In genomic region chr21:39175154-39175553, GRCh38 we compare ENCODE assay signal across 9 cellular contexts. TPM values are rescaled to one million over a fixed set of nuclear protein-coding genes. Genes with fewer than 3 reads are reported as not detected.
DNase-seq lines count a peak whose midpoint lies in the region; ATAC-seq and TF ChIP-seq lines count a peak whose summit lies in the region.
"Had no signal": no experiment of that assay in that cellular context is flagged by ENCODE, and none has a peak within 500 bp of the region (broad histone marks: within the 10 kb centered on the region; RNA-seq: fewer than 3 reads in every experiment).

No MANE protein-coding gene starts in this region.

- no peak for ATAC-seq in effector memory CD8-positive, alpha-beta T cell (replicated peaks)
- no peak for ATAC-seq in GM21576 (IDR thresholded peaks at IDR 0.05; ENCODE audit: unreplicated experiment)
- ATAC-seq: activated T-cell treated with anti-CD3 and anti-CD28 coated beads, Interleukin-2, amount 50 U/mL, for 4 hours had no signal

- no peaks in the 10 kb centered on the region for H3K27me3 ChIP-seq in SK-N-SH (ENCODE audit: insufficient read depth)

- H3K36me3 Mint-ChIP-seq in effector memory CD8-positive, alpha-beta T cell (ENCODE audit: insufficient read depth): peaks cover 17% of the 10 kb centered on the region

- peaks cover 11% of the 10 kb centered on the region for H3K79me2 ChIP-seq in SK-N-SH (ENCODE audit: insufficient read depth)

- no peak overlapping the region for H3K27ac ChIP-seq in 22Rv1
- H3K27ac ChIP-seq in SK-N-SH (ENCODE audit: low read depth in 2 of 2, low read length in 1 of 2): no peak overlapping the region

- H3K4me1 ChIP-seq in SK-N-SH (ENCODE audit: control insufficient read depth in 1 of 2, insufficient read depth in 2 of 2, low read depth in 1 of 2, low read length in 1 of 2): no peaks in the 10 kb centered on the region; a peak in 1 of 4 replicates

- no peak overlapping the region for H2AFZ ChIP-seq in SK-N-SH (ENCODE audit: low read depth)

- no peak overlapping the region for H3K4me2 ChIP-seq in SK-N-SH

- WGBS in SK-N-SH (ENCODE audit: low lambda C conversion rate): 73% methylated on average over 4 of the region's 4 CpGs

- peaks cover 53 to 64% of the 10 kb centered on the region in 2 experiments for H3K36me3 ChIP-seq in SK-N-SH (replicated peaks in 1 of 2; ENCODE audit: control insufficient read depth in 1 of 2, insufficient read depth in 2 of 2, low read length in 1 of 2)

- POLR2A ChIA-PET in SK-N-SH (lab: Yijun Ruan, JAX): no interaction called here

- H3K27ac Mint-ChIP-seq in effector memory CD8-positive, alpha-beta T cell: no peak overlapping the region

- no peaks in the 10 kb centered on the region for H3K9me3 ChIP-seq in SK-N-SH

- no peak for TF ChIP-seq EP300 in SK-N-SH (IDR thresholded peaks at IDR 0.05; ENCODE audit: borderline replicate concordance in 1 of 2, low read depth in 1 of 2, low read length in 1 of 2)

- H3F3A ChIP-seq in SK-N-SH (replicated peaks; ENCODE audit: insufficient read depth): peaks cover 12% of the 10 kb centered on the region

- H3K9ac ChIP-seq in SK-N-SH: no peak overlapping the region

- H3K4me1 Mint-ChIP-seq in effector memory CD8-positive, alpha-beta T cell (ENCODE audit: low read depth in 2 of 2): peaks cover 2 to 3% of the 10 kb centered on the region in 2 donors

- TF ChIP-seq RAD21 in SK-N-SH (IDR thresholded peaks at IDR 0.05; ENCODE audit: low read length): peak; percentile 48; the same call in 1 of the 2 replicates

- H4K20me1 ChIP-seq in SK-N-SH (ENCODE audit: insufficient read depth): no peaks in the 10 kb centered on the region; the same call in 1 of the 2 replicates

- H3K9me3 Mint-ChIP-seq in effector memory CD8-positive, alpha-beta T cell: no peaks in the 10 kb centered on the region
- H3K9me3 Mint-ChIP-seq: activated T-cell treated with anti-CD3 and anti-CD28 coated beads, Interleukin-2, amount 50 U/mL, for 4 hours had no signal

- H3K27me3 Mint-ChIP-seq in effector memory CD8-positive, alpha-beta T cell: no peaks in the 10 kb centered on the region

- no peak overlapping the region for H3K4me3 Mint-ChIP-seq in effector memory CD8-positive, alpha-beta T cell
- H3K4me3 Mint-ChIP-seq: activated T-cell treated with anti-CD3 and anti-CD28 coated beads, Interleukin-2, amount 50 U/mL, for 4 hours had no signal

- CTCF ChIA-PET in SK-N-SH (lab: Yijun Ruan, JAX): interaction anchor here (0.6 to 4.1 kb wide), 4 partner anchors 14 to 871 kb away, joined by 3 to 16 read pairs (median 3); no protein-coding TSS in a partner anchor

- peak; percentile 55 for TF ChIP-seq CTCF in 22Rv1 (IDR thresholded peaks at IDR 0.05)
- TF ChIP-seq CTCF in SK-N-SH (IDR thresholded peaks at IDR 0.05): peak; percentile 65

- no peaks in the 10 kb centered on the region for H3K9me2 ChIP-seq in SK-N-SH

- H3K4me3 ChIP-seq in SK-N-SH (ENCODE audit: low read depth in 2 of 2, low read length in 1 of 2): no peak overlapping the region

- peak; percentile 56 for DNase-seq in ELR (ENCODE audit: low read depth)
- no peak for DNase-seq in SK-N-SH
- DNase-seq in glomerular visceral epithelial cell (ENCODE audit: extremely low spot score): peak; percentile 30
- no peak for DNase-seq in effector memory CD8-positive, alpha-beta T cell
- DNase-seq in activated naive CD4-positive, alpha-beta T cell treated with Interleukin-2 at 50 U/mL for 16 hours: no peak
- no peak for DNase-seq in iPS-NIHi7 (ENCODE audit: extremely low spot score)
- DNase-seq: activated T-cell treated with anti-CD3 and anti-CD28 coated beads, Interleukin-2, amount 50 U/mL, for 4 hours had no signal

TF ChIP-seq in SK-N-SH, 30 proteins besides CTCF, POLR2A, EP300 and RAD21:
- TF ChIP-seq TAF1 (IDR thresholded peaks at IDR 0.05; ENCODE audit: borderline replicate concordance, low read depth, low read length) (no peak), RCOR1 (IDR thresholded peaks at IDR 0.05; ENCODE audit: low read length) (no peak), CHD2 (IDR thresholded peaks at IDR 0.05; ENCODE audit: low read length, partially characterized antibody) (no peak)

RNA-seq across cellular contexts. Expression of gene PSMG1, which starts 8.1 kb away (rescaled TPM):
- polyA plus RNA-seq in SK-N-SH (2012; rRNA removed): 39.2 and 39.6 TPM in 2 replicates
- polyA plus RNA-seq in SK-N-SH (2012; cell fraction: cytosol; rRNA removed): 51.7 and 60.5 TPM in 2 replicates
- polyA plus RNA-seq in SK-N-SH (2012; cell fraction: nucleus; rRNA removed): 14.9 and 31.1 TPM in 2 replicates

Comparison
In these comparisons a context has a peak if more than half of its experiments do, and no peak if none do; other contexts are left out.
1. DNase-seq: peak in ELR (single experiment) and glomerular visceral epithelial cell (single experiment); none in SK-N-SH (single experiment), effector memory CD8-positive, alpha-beta T cell (0 of 3), activated naive CD4-positive, alpha-beta T cell treated with Interleukin-2 at 50 U/mL for 16 hours (single experiment) and iPS-NIHi7 (single experiment).